8 cellular contexts compared by ENCODE assay signal in genomic region chr9:127130661-127131538, GRCh38.
DNase-seq lines count a peak whose midpoint lies in the region; ATAC-seq lines count a peak whose summit lies in the region.

No MANE protein-coding gene starts in this region.

- H3K9ac ChIP-seq in duodenal mucosa (ENCODE audit: low read depth in 1 of 2, low read length in 2 of 2) (no peak overlapping the region), muscle layer of colon (ENCODE audit: low read length) (no peak overlapping the region)

- peak; percentile 90 to 93 for DNase-seq in AML-193 (lab: John Stamatoyannopoulos, UW)
- DNase-seq in NCI-H524 treated with DMSO at 0.1 percent for 48 hours (lab: John Stamatoyannopoulos, UW): peak; percentile 90
- no peak for DNase-seq in amniotic stem cell (lab: John Stamatoyannopoulos, UW)
- DNase-seq in NCI-H1105 treated with DMSO at 0.1 percent for 48 hours (lab: John Stamatoyannopoulos, UW): no peak

- H3K36me3 ChIP-seq in duodenal mucosa (ENCODE audit: control insufficient read depth in 1 of 2, insufficient read depth in 2 of 2, low read length in 2 of 2) (no peaks in the 10 kb centered on the region), muscle layer of colon (ENCODE audit: insufficient read depth, low read length) (no peaks in the 10 kb centered on the region)

- no peaks in the 10 kb centered on the region for H3K27me3 ChIP-seq in duodenal mucosa (ENCODE audit: control insufficient read depth in 1 of 2, insufficient read depth in 2 of 2, low read length in 2 of 2)
- H3K27me3 ChIP-seq in muscle layer of colon (ENCODE audit: control insufficient read depth in 1 of 2, insufficient read depth in 2 of 2, low read length in 2 of 2): no peaks in the 10 kb centered on the region

- H3K4me3 ChIP-seq in duodenal mucosa (ENCODE audit: low read depth in 1 of 2, low read length in 2 of 2) (no peak overlapping the region), muscle layer of colon (ENCODE audit: low read depth in 1 of 2, low read length in 2 of 2) (no peak overlapping the region)

- H3K9me3 ChIP-seq in duodenal mucosa (ENCODE audit: control insufficient read depth in 1 of 2, low read length in 2 of 2): no peaks in the 10 kb centered on the region
- H3K9me3 ChIP-seq in muscle layer of colon (ENCODE audit: low read length): no peaks in the 10 kb centered on the region

- peak overlapping the region; percentile 23 for H3K27ac ChIP-seq in duodenal mucosa (ENCODE audit: low read depth, low read length)
- peak overlapping the region; percentile 80 for H3K27ac ChIP-seq in muscle layer of colon (ENCODE audit: low read depth, low read length)

- ATAC-seq in HG03469 (IDR thresholded peaks at IDR 0.05; ENCODE audit: unreplicated experiment) (no peak), HG03457 (IDR thresholded peaks at IDR 0.05; ENCODE audit: unreplicated experiment) (no peak)

- H3K4me1 ChIP-seq in duodenal mucosa (ENCODE audit: control insufficient read depth in 1 of 2, insufficient read depth in 2 of 2, low read length in 2 of 2) (peaks cover 12 to 18% of the 10 kb centered on the region in 2 donors), muscle layer of colon (ENCODE audit: insufficient read depth, low read length) (peaks cover 59% of the 10 kb centered on the region)

Comparison
In these comparisons a context has a peak if more than half of its experiments do, and no peak if none do; other contexts are left out.
1. DNase-seq: peak in AML-193 (2 of 2) and NCI-H524 treated with DMSO at 0.1 percent for 48 hours (single experiment); none in amniotic stem cell (single experiment) and NCI-H1105 treated with DMSO at 0.1 percent for 48 hours (single experiment).